30 cellular contexts compared by ENCODE assay signal in genomic region chrX:110748256-110748811, GRCh38. TPM values are rescaled to one million over a fixed set of nuclear protein-coding genes. Genes with fewer than 3 reads are reported as not detected.
A peak's percentile ranks its signal among the peaks of the same experiment; 100 is the strongest.
DNase-seq lines count a peak whose midpoint lies in the region; ATAC-seq, FAIRE-seq and TF ChIP-seq lines count a peak whose summit lies in the region.
"Had no signal": no experiment of that assay in that cellular context is flagged by ENCODE, and none has a peak within 500 bp of the region (broad histone marks: within the 10 kb centered on the region; RNA-seq: fewer than 3 reads in every experiment).

No MANE protein-coding gene starts in this region.

- no peak for ATAC-seq in heart right ventricle
- ATAC-seq: activated CD4-positive, CD25-positive, alpha-beta regulatory T cell treated with anti-CD3 and anti-CD28 coated beads, Interleukin-2, amount 50 U/mL, for 24 hours; body of pancreas; esophagus mucosa; heart left ventricle had no signal

- H3K4me2 ChIP-seq in astrocyte (ENCODE audit: low read length) (no peak overlapping the region), neural cell (ENCODE audit: low read length) (no peak overlapping the region)

- in situ Hi-C loops in KBM-7 (cut with MboI; ENCODE audit: low pct_unique_long_range_greater_than_20kb, low sequenced_read_pairs), result no loop called here

- intact Hi-C loops in heart right ventricle (cut with DNase I), result no loop called here

- H3K27me3 Mint-ChIP-seq in astrocyte (ENCODE audit: low read depth, unreplicated experiment), result no peaks in the 10 kb centered on the region
- H3K27me3 Mint-ChIP-seq: activated CD4-positive, alpha-beta memory T cell treated with anti-CD3 and anti-CD28 coated beads for 36 hours had no signal

- H2AFZ ChIP-seq in astrocyte (ENCODE audit: low read depth, low read length) (no peak overlapping the region), neural cell (ENCODE audit: low read depth, low read length) (no peak overlapping the region)

- peak; percentile 88 for DNase-seq in KBM-7
- DNase-seq in NB4 (ENCODE audit: low read depth), result peak; percentile 2
- no peak for DNase-seq in astrocyte (ENCODE audit: low read depth)
- no peak for DNase-seq in activated T-cell treated with anti-CD3 and anti-CD28 coated beads for 4 hours
- DNase-seq in heart right ventricle, result no peak
- DNase-seq in T1000 (lab: John Stamatoyannopoulos, UW), result no peak
- DNase-seq: activated CD4-positive, alpha-beta memory T cell treated with anti-CD3 and anti-CD28 coated beads for 36 hours; activated CD8-positive, alpha-beta memory T cell treated with anti-CD3 and anti-CD28 coated beads, Interleukin-2, amount 50 U/mL, for 4 hours; activated naive CD4-positive, alpha-beta T cell treated with anti-CD3 and anti-CD28 coated beads for 36 hours; body of pancreas; dermis blood vessel endothelial cell; DMS 273 treated with DMSO at 0.1 percent for 48 hours; foreskin fibroblast; HCEC 1CT; heart left ventricle; NCI-H1417; NCI-H2081; NCI-H526; NK-92 treated with Interleukin-12 subunit alpha and Interleukin-12 subunit beta, amount 100 ng/mL, for 24 hours; sigmoid colon; stimulated activated CD4-positive, alpha-beta T cell treated with anti-CD3 and anti-CD28 coated beads, Interleukin-12 subunit alpha, Interleukin-12 subunit beta, amount 100 ng/mL, for 4 hours; stimulated activated CD4-positive, alpha-beta T cell treated with anti-CD3 and anti-CD28 coated beads, Interleukin-2, amount 100 ng/mL, for 48 hours had no signal

- H3K4me3 ChIP-seq in NB4 (ENCODE audit: low read depth, low read length) (no peak overlapping the region), astrocyte (ENCODE audit: insufficient read depth, low read depth, low read length) (no peak overlapping the region), neural cell (ENCODE audit: low read length) (no peak overlapping the region), heart right ventricle (no peak overlapping the region)
- H3K4me3 ChIP-seq: body of pancreas, heart left ventricle, sigmoid colon, tibial nerve had no signal

- H3K36me3 Mint-ChIP-seq in astrocyte (ENCODE audit: low read depth, unreplicated experiment), result no peaks in the 10 kb centered on the region
- H3K36me3 Mint-ChIP-seq: activated CD4-positive, alpha-beta memory T cell treated with anti-CD3 and anti-CD28 coated beads for 36 hours had no signal

- FAIRE-seq in astrocyte (lab: Jason Lieb, UNC), result peak; percentile 32
- FAIRE-seq: keratinocyte had no signal

- H3K9me2 ChIP-seq in neural cell (ENCODE audit: insufficient read depth, low read length), result no peaks in the 10 kb centered on the region

- no peaks in the 10 kb centered on the region for H3K79me2 ChIP-seq in astrocyte (ENCODE audit: insufficient read depth, low read length)
- no peaks in the 10 kb centered on the region for H3K79me2 ChIP-seq in neural cell (replicated peaks; ENCODE audit: insufficient read depth, low read length)

- peak; percentile 87 for TF ChIP-seq EP300 in neural cell (conservative IDR thresholded peaks at IDR 0.05; ENCODE audit: poor library complexity, severe bottlenecking)

- TF ChIP-seq CTCF in NB4 (IDR thresholded peaks at IDR 0.05; ENCODE audit: low read depth, low read length), result no peak
- no peak for TF ChIP-seq CTCF in astrocyte (IDR thresholded peaks at IDR 0.05; ENCODE audit: insufficient read depth, low read depth, low read length)
- no peak for TF ChIP-seq CTCF in neural cell (IDR thresholded peaks at IDR 0.05; ENCODE audit: poor library complexity, severe bottlenecking)
- no peak for TF ChIP-seq CTCF in heart right ventricle (IDR thresholded peaks at IDR 0.05)

- no peak for TF ChIP-seq POLR2A in NB4 (IDR thresholded peaks at IDR 0.05; ENCODE audit: extremely low read depth, insufficient read length)

- no peaks in the 10 kb centered on the region for H3K4me1 ChIP-seq in astrocyte (ENCODE audit: insufficient read depth, low read length)
- no peaks in the 10 kb centered on the region for H3K4me1 ChIP-seq in heart right ventricle
- H3K4me1 ChIP-seq: body of pancreas, heart left ventricle had no signal

- H3K4me3 Mint-ChIP-seq in astrocyte (ENCODE audit: unreplicated experiment), result no peak overlapping the region
- H3K4me3 Mint-ChIP-seq: activated CD4-positive, alpha-beta memory T cell treated with anti-CD3 and anti-CD28 coated beads for 36 hours; activated naive CD4-positive, alpha-beta T cell treated with anti-CD3 and anti-CD28 coated beads for 36 hours; activated T-helper 1 cell treated with anti-CD3 and anti-CD28 coated beads, Interleukin-12 subunit alpha, Interleukin-12 subunit beta, Interleukin-2, Interleukin-4 antibody, amounts not matched to agents 30 ng/mL and 10 ng/mL and 1 ng/mL, durations not matched to agents 14 hours and 24 hours and 36 hours had no signal

- no peaks in the 10 kb centered on the region for H4K20me1 ChIP-seq in astrocyte (ENCODE audit: insufficient read depth, low read length)
- no peaks in the 10 kb centered on the region for H4K20me1 ChIP-seq in neural cell (ENCODE audit: insufficient read depth)

- H3K9ac ChIP-seq in astrocyte (ENCODE audit: low read length) (no peak overlapping the region), neural cell (ENCODE audit: low read length) (no peak overlapping the region)

- no peaks in the 10 kb centered on the region for H3K27me3 ChIP-seq in astrocyte (ENCODE audit: insufficient read depth, low read length)
- H3K27me3 ChIP-seq in neural cell (ENCODE audit: insufficient read depth, low read depth, low read length), result no peaks in the 10 kb centered on the region
- H3K27me3 ChIP-seq in heart right ventricle, result peaks cover 0 to 56% (median 0%) of the 10 kb centered on the region in 7 donors
- H3K27me3 ChIP-seq: body of pancreas, sigmoid colon had no signal

- H3K4me1 Mint-ChIP-seq in astrocyte (ENCODE audit: low read depth, unreplicated experiment), result peaks cover 12% of the 10 kb centered on the region

- no peak overlapping the region for H3K27ac Mint-ChIP-seq in astrocyte (ENCODE audit: unreplicated experiment)
- H3K27ac Mint-ChIP-seq: activated CD4-positive, alpha-beta memory T cell treated with anti-CD3 and anti-CD28 coated beads for 36 hours; activated naive CD4-positive, alpha-beta T cell treated with anti-CD3 and anti-CD28 coated beads for 36 hours; activated T-helper 1 cell treated with anti-CD3 and anti-CD28 coated beads, Interleukin-12 subunit alpha, Interleukin-12 subunit beta, Interleukin-2, Interleukin-4 antibody, amounts not matched to agents 30 ng/mL and 10 ng/mL and 1 ng/mL, durations not matched to agents 14 hours and 24 hours and 36 hours had no signal

- no peaks in the 10 kb centered on the region for H3K9me3 Mint-ChIP-seq in astrocyte (ENCODE audit: unreplicated experiment)
- H3K9me3 Mint-ChIP-seq: activated CD4-positive, alpha-beta memory T cell treated with anti-CD3 and anti-CD28 coated beads for 36 hours; activated naive CD4-positive, alpha-beta T cell treated with anti-CD3 and anti-CD28 coated beads for 36 hours; activated T-helper 1 cell treated with anti-CD3 and anti-CD28 coated beads, Interleukin-12 subunit alpha, Interleukin-12 subunit beta, Interleukin-2, Interleukin-4 antibody, amounts not matched to agents 30 ng/mL and 10 ng/mL and 1 ng/mL, durations not matched to agents 14 hours and 24 hours and 36 hours had no signal

- no peaks in the 10 kb centered on the region for H3F3A ChIP-seq in neural cell (ENCODE audit: insufficient read depth, low read length, poor library complexity, severe bottlenecking)

- H3K36me3 ChIP-seq in astrocyte (ENCODE audit: insufficient read depth, low read length), result no peaks in the 10 kb centered on the region
- H3K36me3 ChIP-seq in neural cell (ENCODE audit: insufficient read depth, low read length), result no peaks in the 10 kb centered on the region
- H3K36me3 ChIP-seq in heart right ventricle, result no peaks in the 10 kb centered on the region
- H3K36me3 ChIP-seq: heart left ventricle, sigmoid colon, tibial nerve had no signal

- H3K9me3 ChIP-seq in astrocyte (ENCODE audit: insufficient read depth, low read depth, low read length) (no peaks in the 10 kb centered on the region), neural cell (ENCODE audit: low read length) (no peaks in the 10 kb centered on the region), heart right ventricle (no peaks in the 10 kb centered on the region)
- H3K9me3 ChIP-seq: body of pancreas, heart left ventricle, sigmoid colon, tibial nerve had no signal

- no peak for TF ChIP-seq RAD21 in neural cell (conservative IDR thresholded peaks at IDR 0.05)

- WGBS in heart right ventricle, 2 donors, result 77 to 78% methylated on average over 3 of the region's 3 CpGs

- H3K27ac ChIP-seq in astrocyte (ENCODE audit: low read depth, low read length), result no peak overlapping the region
- peak overlapping the region; percentile 47 for H3K27ac ChIP-seq in neural cell (ENCODE audit: low read length)
- no peak overlapping the region for H3K27ac ChIP-seq in heart right ventricle
- H3K27ac ChIP-seq: body of pancreas, heart left ventricle, sigmoid colon had no signal

TF ChIP-seq in neural cell, 6 proteins besides CTCF, POLR2A, EP300 and RAD21 (continues in another document):
- TF ChIP-seq SMC3 (conservative IDR thresholded peaks at IDR 0.05; ENCODE audit: poor library complexity) (no peak), REST (IDR thresholded peaks at IDR 0.05; ENCODE audit: borderline replicate concordance) (peak; percentile 63), POLR2AphosphoS5 (IDR thresholded peaks at IDR 0.05) (peak; percentile 71)

RNA-seq across cellular contexts. Expression of gene CHRDL1, which starts 47.3 kb away (rescaled TPM):
- 3.3 and 4.8 TPM in 2 replicates for total RNA-seq in astrocyte
- 2.0 and 3.3 TPM in 2 replicates for polyA plus RNA-seq in neural cell
- polyA minus RNA-seq in neural cell, result 1.2 TPM in 2 replicates
- total RNA-seq in heart right ventricle, result 1 to 10 TPM in 9 of 10 donors, under 1 TPM in 1; 0.71 to 9.0 (median 2.8) TPM
- 1 to 10 TPM; 1.0 to 1.4 TPM for polyA plus RNA-seq in heart right ventricle
- total RNA-seq: activated CD4-positive, alpha-beta memory T cell treated with anti-CD3 and anti-CD28 coated beads for 36 hours; activated naive CD4-positive, alpha-beta T cell treated with anti-CD3 and anti-CD28 coated beads for 36 hours; activated T-helper 1 cell treated with anti-CD3 and anti-CD28 coated beads, Interleukin-12 subunit alpha, Interleukin-12 subunit beta, Interleukin-2, Interleukin-4 antibody, amounts not matched to agents 30 ng/mL and 10 ng/mL and 1 ng/mL, durations not matched to agents 14 hours and 24 hours and 36 hours; dermis blood vessel endothelial cell; pulmonary artery endothelial cell; T-helper 1 cell treated with Interleukin-12 subunit alpha and Interleukin-12 subunit beta and Interleukin-4 antibody, amounts not matched to agents 30 ng/mL and 1 ng/mL, for 36 hours had no signal
- polyA plus RNA-seq: keratinocyte had no signal

Comparison
In these comparisons a context has a peak if more than half of its experiments do, and no peak if none do; other contexts are left out.
1. DNase-seq: peak in KBM-7 (single experiment) and NB4 (single experiment); none in astrocyte (single experiment), activated T-cell treated with anti-CD3 and anti-CD28 coated beads for 4 hours (single experiment), heart right ventricle (0 of 2) and T1000 (single experiment).